23 cellular contexts compared by ENCODE assay signal in genomic region chr7:17552373-17552772, GRCh38.
DNase-seq lines count a peak whose midpoint lies in the region; ATAC-seq and TF ChIP-seq lines count a peak whose summit lies in the region.
"Had no signal": no experiment of that assay in that cellular context is flagged by ENCODE, and none has a peak within 500 bp of the region (broad histone marks: within the 10 kb centered on the region; RNA-seq: fewer than 3 reads in every experiment).

No MANE protein-coding gene starts in this region.

- intact Hi-C loops in IMR-90 (cut with micrococcal nuclease) = no loop called here

- in situ Hi-C loops in IMR-90 (cut with MboI; ENCODE audit: low sequenced_read_pairs) = no loop called here

- H3K4me3 ChIP-seq in IMR-90 (ENCODE audit: insufficient read depth, low read depth, low read length) (no peak overlapping the region), mesendoderm (ENCODE audit: low read length) (no peak overlapping the region), smooth muscle cell (no peak overlapping the region)
- H3K4me3 ChIP-seq: A549; BLaER1 treated with 17β-estradiol and CSF1 and Interleukin-3, amounts not matched to agents 10 nM and 100 nM; GM12878 had no signal

- H3K4me3 Mint-ChIP-seq in stimulated activated effector memory CD8-positive, alpha-beta T cell treated with anti-CD3 and anti-CD28 coated beads, Interleukin-12 subunit alpha, Interleukin-12 subunit beta, amount 100 ng/mL, for 72 hours = no peak overlapping the region
- H3K4me3 Mint-ChIP-seq: CD14-positive monocyte; CD4-positive, alpha-beta T cell; CD8-positive, alpha-beta memory T cell had no signal

- H3K4me1 ChIP-seq in IMR-90 (ENCODE audit: control insufficient read depth, insufficient read depth, low read length) (peaks cover 4% of the 10 kb centered on the region; the same call in 1 of the 2 replicates), mesendoderm (ENCODE audit: control insufficient read depth, low read depth, low read length) (no peaks in the 10 kb centered on the region), smooth muscle cell (ENCODE audit: low read depth) (peaks cover 6% of the 10 kb centered on the region)
- H3K4me1 ChIP-seq: BE2C had no signal

- dilution Hi-C loops in IMR-90 (cut with HindIII; ENCODE audit: low sequenced_read_pairs, unreplicated experiment) = no loop called here

- no peak overlapping the region; the same call in 2 of the 3 replicates for H2BK15ac ChIP-seq in IMR-90 (ENCODE audit: low read depth, low read length)
- no peak overlapping the region for H2BK15ac ChIP-seq in mesendoderm (replicated peaks; ENCODE audit: low read depth)

- TF ChIP-seq POLR2A in IMR-90 (IDR thresholded peaks at IDR 0.05; ENCODE audit: low read depth, low read length) = no peak

- H3K4me1 Mint-ChIP-seq in stimulated activated effector memory CD8-positive, alpha-beta T cell treated with anti-CD3 and anti-CD28 coated beads, Interleukin-12 subunit alpha, Interleukin-12 subunit beta, amount 100 ng/mL, for 72 hours = no peaks in the 10 kb centered on the region
- H3K4me1 Mint-ChIP-seq: CD8-positive, alpha-beta memory T cell had no signal

- H2AFZ ChIP-seq in IMR-90 (replicated peaks; ENCODE audit: low read length, poor library complexity) (no peak overlapping the region), smooth muscle cell (ENCODE audit: low read depth) (no peak overlapping the region)

- H3K36me3 Mint-ChIP-seq in stimulated activated effector memory CD8-positive, alpha-beta T cell treated with anti-CD3 and anti-CD28 coated beads, Interleukin-12 subunit alpha, Interleukin-12 subunit beta, amount 100 ng/mL, for 72 hours = no peaks in the 10 kb centered on the region
- H3K36me3 Mint-ChIP-seq: CD14-positive monocyte; CD8-positive, alpha-beta memory T cell had no signal

- no peaks in the 10 kb centered on the region for H3K79me2 ChIP-seq in mesendoderm (ENCODE audit: control insufficient read depth, insufficient read depth, low read length)
- H3K79me2 ChIP-seq in smooth muscle cell (ENCODE audit: low read depth) = no peaks in the 10 kb centered on the region

- peaks cover 6% of the 10 kb centered on the region for H3F3A ChIP-seq in smooth muscle cell (ENCODE audit: low read depth)

- H3K23ac ChIP-seq in IMR-90 (ENCODE audit: low read depth, low read length) (no peak overlapping the region), mesendoderm (ENCODE audit: low read length) (no peak overlapping the region)

- H3K9me3 ChIP-seq in IMR-90 (ENCODE audit: control insufficient read depth, insufficient read depth, low read length) = no peaks in the 10 kb centered on the region
- no peaks in the 10 kb centered on the region for H3K9me3 ChIP-seq in smooth muscle cell (replicated peaks; ENCODE audit: low read depth)
- H3K9me3 ChIP-seq: A549, BE2C had no signal

- H3K14ac ChIP-seq in IMR-90 (replicated peaks; ENCODE audit: low read depth, low read length) = no peak overlapping the region

- TF ChIP-seq CTCF in IMR-90 (conservative IDR thresholded peaks at IDR 0.05; ENCODE audit: low read depth, low read length) (no peak), smooth muscle cell (IDR thresholded peaks at IDR 0.05; ENCODE audit: borderline replicate concordance, insufficient read depth, poor library complexity, severe bottlenecking) (no peak)

- H4K8ac ChIP-seq in IMR-90 (ENCODE audit: low read depth in 2 of 2, low read length in 2 of 2) = no peak overlapping the region
- H4K8ac ChIP-seq in mesendoderm (ENCODE audit: low read depth, low read length) = no peak overlapping the region

- H3K4ac ChIP-seq in IMR-90 (ENCODE audit: low read depth, low read length) (no peak overlapping the region; the same call in 1 of the 2 replicates), mesendoderm (ENCODE audit: low read depth, low read length) (no peak overlapping the region)

- H4K20me1 ChIP-seq in IMR-90 (ENCODE audit: insufficient read depth, low read length) (no peaks in the 10 kb centered on the region), smooth muscle cell (ENCODE audit: low read depth) (no peaks in the 10 kb centered on the region)
- H4K20me1 ChIP-seq: BLaER1 treated with 17β-estradiol and CSF1 and Interleukin-3, amounts not matched to agents 10 nM and 100 nM had no signal

- no peak overlapping the region for H3K4me2 ChIP-seq in IMR-90 (ENCODE audit: low read depth, low read length)
- H3K4me2 ChIP-seq in mesendoderm (ENCODE audit: low read length) = no peak overlapping the region
- no peak overlapping the region for H3K4me2 ChIP-seq in smooth muscle cell
- H3K4me2 ChIP-seq: A549; BLaER1 treated with 17β-estradiol and CSF1 and Interleukin-3, amounts not matched to agents 10 nM and 100 nM had no signal

- H4K91ac ChIP-seq in IMR-90 (ENCODE audit: insufficient read depth, low read depth, low read length) = no peak overlapping the region

- CTCF ChIA-PET in IMR-90 (lab: Yijun Ruan, JAX) = no interaction called here

- H3K18ac ChIP-seq in IMR-90 (ENCODE audit: low read depth, low read length) (no peak overlapping the region), mesendoderm (ENCODE audit: low read length) (no peak overlapping the region)

- peak overlapping the region; percentile 55; the same call in 1 of the 2 replicates for H2BK20ac ChIP-seq in IMR-90 (ENCODE audit: low read depth, low read length)

- H3K27ac ChIP-seq in IMR-90 (ENCODE audit: insufficient read depth, low read length) (no peak overlapping the region), mesendoderm (ENCODE audit: low read depth, low read length) (no peak overlapping the region), smooth muscle cell (ENCODE audit: low read depth) (peak overlapping the region; percentile 80)
- H3K27ac ChIP-seq: BLaER1 treated with 17β-estradiol and CSF1 and Interleukin-3, amounts not matched to agents 10 nM and 100 nM had no signal

- H2BK5ac ChIP-seq in IMR-90 (ENCODE audit: low read depth, low read length, poor library complexity, severe bottlenecking) (no peak overlapping the region), mesendoderm (ENCODE audit: low read length) (no peak overlapping the region)

- no CpG with 5 or more reads among the region's 6 CpGs for WGBS in IMR-90 (ENCODE audit: extremely low coverage in 2 of 2, insufficient read length in 1 of 2), 2 experiments
- no CpG with 5 or more reads among the region's 6 CpGs for WGBS in mesendoderm (ENCODE audit: extremely low coverage, insufficient coverage, low lambda C conversion rate)
- WGBS in smooth muscle cell (ENCODE audit: low lambda C conversion rate) = 93% methylated on average over 6 of the region's 6 CpGs

- H3K9ac ChIP-seq in IMR-90 (ENCODE audit: low read depth, low read length) = no peak overlapping the region
- no peak overlapping the region for H3K9ac ChIP-seq in mesendoderm (ENCODE audit: low read length)
- no peak overlapping the region for H3K9ac ChIP-seq in smooth muscle cell (ENCODE audit: low read depth)
- H3K9ac ChIP-seq: BLaER1 treated with 17β-estradiol and CSF1 and Interleukin-3, amounts not matched to agents 10 nM and 100 nM had no signal

- H4K5ac ChIP-seq in IMR-90 (ENCODE audit: low read depth, low read length) (no peak overlapping the region), mesendoderm (ENCODE audit: low read length) (no peak overlapping the region)

- H3K56ac ChIP-seq in IMR-90 (ENCODE audit: extremely low read depth, insufficient read depth, low read length) (no peak overlapping the region), mesendoderm (ENCODE audit: low read length) (no peak overlapping the region)

- H3K27ac Mint-ChIP-seq in stimulated activated effector memory CD8-positive, alpha-beta T cell treated with anti-CD3 and anti-CD28 coated beads, Interleukin-12 subunit alpha, Interleukin-12 subunit beta, amount 100 ng/mL, for 72 hours = no peak overlapping the region
- H3K27ac Mint-ChIP-seq: CD14-positive monocyte; CD4-positive, alpha-beta T cell; CD8-positive, alpha-beta memory T cell had no signal

- H3K79me1 ChIP-seq in IMR-90 (ENCODE audit: low read depth in 1 of 2, low read length in 2 of 2) = no peaks in the 10 kb centered on the region
- H3K79me1 ChIP-seq in mesendoderm (ENCODE audit: low read length) = no peaks in the 10 kb centered on the region

- ATAC-seq in IMR-90 (ENCODE audit: low read depth) (no peak), GM21526 (IDR thresholded peaks at IDR 0.05; ENCODE audit: low FRiP score, unreplicated experiment) (no peak)
- no peak for ATAC-seq in stimulated activated effector memory CD8-positive, alpha-beta T cell treated with anti-CD3 and anti-CD28 coated beads, Interleukin-12 subunit alpha, Interleukin-12 subunit beta, amount 100 ng/mL, for 72 hours
- ATAC-seq: A549, GM12878 had no signal

- no TSS peak for BruUV-seq in IMR-90 (replicated peaks; lab: Mats Ljungman, UMichigan)

- H3K36me3 ChIP-seq in IMR-90 (ENCODE audit: control insufficient read depth, insufficient read depth, low read length) (no peaks in the 10 kb centered on the region), mesendoderm (ENCODE audit: control insufficient read depth, insufficient read depth, low read length) (no peaks in the 10 kb centered on the region), smooth muscle cell (ENCODE audit: low read depth) (no peaks in the 10 kb centered on the region)
- H3K36me3 ChIP-seq: BE2C; BLaER1 treated with 17β-estradiol and CSF1 and Interleukin-3, amounts not matched to agents 10 nM and 100 nM had no signal

- H2BK120ac ChIP-seq in IMR-90 (ENCODE audit: low read depth, low read length) = no peak overlapping the region; the same call in 1 of the 2 replicates
- H2BK120ac ChIP-seq in mesendoderm (ENCODE audit: low read depth, low read length) = no peak overlapping the region

- H3K27me3 ChIP-seq in IMR-90 (ENCODE audit: control insufficient read depth, insufficient read depth, low read length) = no peaks in the 10 kb centered on the region
- H3K27me3 ChIP-seq in mesendoderm (ENCODE audit: insufficient read depth, low read length, poor library complexity) = no peaks in the 10 kb centered on the region
- no peaks in the 10 kb centered on the region for H3K27me3 ChIP-seq in smooth muscle cell (ENCODE audit: low read depth)
- H3K27me3 ChIP-seq: BE2C had no signal

- H2AK5ac ChIP-seq in IMR-90 (ENCODE audit: low read depth, low read length) (peak overlapping the region; percentile 45; the same call in 1 of the 2 replicates), mesendoderm (ENCODE audit: low read length) (no peak overlapping the region)

- DNase-seq in ELF-1 (ENCODE audit: low read depth, low spot score) = peak; percentile 15
- DNase-seq in IMR-90 = no peak
- DNase-seq in mesendoderm = peak; percentile 9
- no peak for DNase-seq in smooth muscle cell (lab: John Stamatoyannopoulos, UW; ENCODE audit: unreplicated experiment)
- no peak for DNase-seq in activated T-cell treated with anti-CD3 and anti-CD28 coated beads, Interleukin-2, amount 50 U/mL, for 48 hours
- no peak for DNase-seq in stimulated activated effector memory CD8-positive, alpha-beta T cell treated with anti-CD3 and anti-CD28 coated beads, Interleukin-12 subunit alpha, Interleukin-12 subunit beta, amount 100 ng/mL, for 72 hours (ENCODE audit: low spot score in 2 of 2)
- DNase-seq: 8988T; ACHN; AML-193; BE2C; Calu3; CD4-positive, alpha-beta T cell; CD8-positive, alpha-beta memory T cell; DMS53; DND-41; GDM1; H7; HCEC 1CT had no signal

- TF ChIP-seq RAD21 in IMR-90 (IDR thresholded peaks at IDR 0.05; ENCODE audit: low read length) = no peak

- POLR2A ChIA-PET in IMR-90 (lab: Charles Lee; ENCODE audit: unreplicated experiment) = no interaction called here

- H3K9me1 ChIP-seq in IMR-90 (ENCODE audit: insufficient read depth, low read length) = no peaks in the 10 kb centered on the region

- H3K9me3 Mint-ChIP-seq in stimulated activated effector memory CD8-positive, alpha-beta T cell treated with anti-CD3 and anti-CD28 coated beads, Interleukin-12 subunit alpha, Interleukin-12 subunit beta, amount 100 ng/mL, for 72 hours = no peaks in the 10 kb centered on the region
- H3K9me3 Mint-ChIP-seq: CD4-positive, alpha-beta T cell; CD8-positive, alpha-beta memory T cell had no signal

- no peak overlapping the region for H2AK9ac ChIP-seq in IMR-90 (replicated peaks; ENCODE audit: low read depth, low read length, poor library complexity)

Comparison
In these comparisons a context has a peak if more than half of its experiments do, and no peak if none do; other contexts are left out.
1. DNase-seq: peak in ELF-1 (single experiment) and mesendoderm (single experiment); none in IMR-90 (single experiment), smooth muscle cell (single experiment), activated T-cell treated with anti-CD3 and anti-CD28 coated beads, Interleukin-2, amount 50 U/mL, for 48 hours (0 of 2) and stimulated activated effector memory CD8-positive, alpha-beta T cell treated with anti-CD3 and anti-CD28 coated beads, Interleukin-12 subunit alpha, Interleukin-12 subunit beta, amount 100 ng/mL, for 72 hours (0 of 2).